ENCODE assay signal across 11 cellular contexts in genomic region chr5:180703371-180703770, GRCh38. TPM values are rescaled to one million over a fixed set of nuclear protein-coding genes. Genes with fewer than 3 reads are reported as not detected.
"Had no signal": no experiment of that assay in that cellular context is flagged by ENCODE, and none has a peak within 500 bp of the region (broad histone marks: within the 10 kb centered on the region; RNA-seq: fewer than 3 reads in every experiment).

No MANE protein-coding gene starts in this region.

RNA-seq across cellular contexts. Expression of gene OR2Y1, which starts 36.5 kb away (rescaled TPM):
- total RNA-seq: OCI-LY7, PC-3, PC-9, Peyer's patch, Right ventricle myocardium inferior, Right ventricle myocardium superior, RPMI7951, SJCRH30, SJSA1, SK-MEL-5 had no signal
- polyA plus RNA-seq: SK-N-SH had no signal

RNA-seq across cellular contexts. Expression of gene FLT4, which starts 54.0 kb away (rescaled TPM):
- total RNA-seq: OCI-LY7, PC-3, PC-9, RPMI7951, SJSA1 had no signal
